In genomic region chr6:15398657-15399287, GRCh38 we compare ENCODE assay signal across 8 cellular contexts.
DNase-seq lines count a peak whose midpoint lies in the region; ATAC-seq and TF ChIP-seq lines count a peak whose summit lies in the region.

No MANE protein-coding gene starts in this region.

- no peaks in the 10 kb centered on the region for H3K36me3 ChIP-seq in CD8-positive, alpha-beta T cell (ENCODE audit: insufficient read depth, low read length)

- POLR2A ChIA-PET in CD8-positive, alpha-beta T cell (lab: Charles Lee): interaction anchor here (2.9 kb wide), 1 partner anchor 23 kb away, joined by 13 read pairs; no protein-coding TSS in a partner anchor

- no peak for DNase-seq in CD8-positive, alpha-beta T cell
- no peak for DNase-seq in foreskin melanocyte
- no peak for DNase-seq in NCI-H446 treated with DMSO at 0.1 percent for 48 hours (lab: John Stamatoyannopoulos, UW)
- DNase-seq in NCI-H510A (lab: John Stamatoyannopoulos, UW): no peak

- no peaks in the 10 kb centered on the region for H3K9me3 ChIP-seq in CD8-positive, alpha-beta T cell (ENCODE audit: low read length)

- no peaks in the 10 kb centered on the region for H3K27me3 Mint-ChIP-seq in CD8-positive, alpha-beta T cell (ENCODE audit: low read depth)
- no peaks in the 10 kb centered on the region for H3K27me3 Mint-ChIP-seq in brain

- peaks cover 68% of the 10 kb centered on the region for H3K4me1 Mint-ChIP-seq in CD8-positive, alpha-beta T cell (ENCODE audit: low read depth)
- H3K4me1 Mint-ChIP-seq in brain: peaks cover 58% of the 10 kb centered on the region

- intact Hi-C loops in CD8-positive, alpha-beta T cell (cut with DNase I, micrococcal nuclease): no loop called here

- H3K9me3 Mint-ChIP-seq in CD8-positive, alpha-beta T cell: no peaks in the 10 kb centered on the region
- peaks cover 0 to 8% (median 7%) of the 10 kb centered on the region in 5 experiments for H3K9me3 Mint-ChIP-seq in brain

- no peak for ATAC-seq in CD8-positive, alpha-beta T cell
- ATAC-seq in GM19397 (IDR thresholded peaks at IDR 0.05; ENCODE audit: unreplicated experiment) (peak; percentile 51), HG03442 (IDR thresholded peaks at IDR 0.05; ENCODE audit: unreplicated experiment) (peak; percentile 62), GM18505 (IDR thresholded peaks at IDR 0.05; ENCODE audit: unreplicated experiment) (no peak)

- H3K27me3 ChIP-seq in CD8-positive, alpha-beta T cell (ENCODE audit: insufficient read depth, low read length): no peaks in the 10 kb centered on the region

- H3K27ac Mint-ChIP-seq in CD8-positive, alpha-beta T cell: peak overlapping the region; percentile 7
- H3K27ac Mint-ChIP-seq in brain: peak overlapping the region in 2 of 5 experiments; percentile 9 to 42

- peaks cover 3% of the 10 kb centered on the region for H3K36me3 Mint-ChIP-seq in CD8-positive, alpha-beta T cell
- H3K36me3 Mint-ChIP-seq in brain: peaks cover 14% of the 10 kb centered on the region

- H3K4me1 ChIP-seq in CD8-positive, alpha-beta T cell (ENCODE audit: insufficient read depth, low read length): peaks cover 41% of the 10 kb centered on the region

- peak overlapping the region; percentile 5 for H3K4me3 Mint-ChIP-seq in CD8-positive, alpha-beta T cell
- H3K4me3 Mint-ChIP-seq in brain: peak overlapping the region in 3 of 5 experiments; percentile 43 to 49 (median 45)

- no peak overlapping the region for H3K4me3 ChIP-seq in CD8-positive, alpha-beta T cell (ENCODE audit: low read depth, low read length)

- H3K27ac ChIP-seq in CD8-positive, alpha-beta T cell (ENCODE audit: low read depth, low read length): no peak overlapping the region

- no peak for TF ChIP-seq CTCF in CD8-positive, alpha-beta T cell (IDR thresholded peaks at IDR 0.05)
- no peak for TF ChIP-seq CTCF in brain (conservative IDR thresholded peaks at IDR 0.05)

- CTCF ChIA-PET in CD8-positive, alpha-beta T cell (lab: Charles Lee): interaction anchor here (1.0 kb wide), 1 partner anchor 9 kb away, joined by 3 read pairs; no protein-coding TSS in a partner anchor

- TF ChIP-seq POLR2A in GM18505 (IDR thresholded peaks at IDR 0.05; ENCODE audit: borderline replicate concordance, extremely low read depth, insufficient read depth, insufficient read length): no peak

Comparison
In these comparisons a context has a peak if more than half of its experiments do, and no peak if none do; other contexts are left out.
1. ATAC-seq: peak in GM19397 (single experiment) and HG03442 (single experiment); none in CD8-positive, alpha-beta T cell (single experiment) and GM18505 (single experiment).